ENCODE assay signal across 1 cellular context in genomic region chr9:98016137-98016680, GRCh38.
TF ChIP-seq lines count a peak whose summit lies in the region.

No MANE protein-coding gene starts in this region.

TF ChIP-seq in A549, 52 proteins besides CTCF, POLR2A, EP300 and RAD21:
- TF ChIP-seq POLR2AphosphoS2 (conservative IDR thresholded peaks at IDR 0.05; ENCODE audit: low read length) = 0 out of 2 replicates have a peak, but pooled peaks have one; percentile 37
- TF ChIP-seq CBX2 (IDR thresholded peaks at IDR 0.05; ENCODE audit: borderline replicate concordance, low read depth) = no peak
- no peak for TF ChIP-seq ZC3H11A (IDR thresholded peaks at IDR 0.05)
- no peak for TF ChIP-seq JUN (IDR thresholded peaks at IDR 0.05)
TF ChIP-seq in A549: peak in this region for 1.
